Comparison of ENCODE assay signal across 18 cellular contexts in genomic region chr9:113503613-113504230, GRCh38. TPM values are rescaled to one million over a fixed set of nuclear protein-coding genes. Genes with fewer than 3 reads are reported as not detected.
DNase-seq lines count a peak whose midpoint lies in the region; ATAC-seq, FAIRE-seq and TF ChIP-seq lines count a peak whose summit lies in the region.
"Had no signal": no experiment of that assay in that cellular context is flagged by ENCODE, and none has a peak within 500 bp of the region (broad histone marks: within the 10 kb centered on the region; RNA-seq: fewer than 3 reads in every experiment).

No MANE protein-coding gene starts in this region.

- H3K79me2 ChIP-seq in astrocyte (ENCODE audit: insufficient read depth, low read length) = no peaks in the 10 kb centered on the region

- no peaks in the 10 kb centered on the region for H4K20me1 ChIP-seq in astrocyte (ENCODE audit: insufficient read depth, low read length)

- peaks cover 5% of the 10 kb centered on the region for H3K4me1 ChIP-seq in astrocyte (ENCODE audit: insufficient read depth, low read length)
- no peaks in the 10 kb centered on the region for H3K4me1 ChIP-seq in endodermal cell (ENCODE audit: control insufficient read depth, insufficient read depth, low read length)
- peaks cover 44% of the 10 kb centered on the region for H3K4me1 ChIP-seq in mesodermal cell (ENCODE audit: control insufficient read depth, insufficient read depth, low read length, poor library complexity, severe bottlenecking)
- H3K4me1 ChIP-seq in stomach smooth muscle (ENCODE audit: control insufficient read depth, insufficient read depth, low read length) = peaks cover 11% of the 10 kb centered on the region
- H3K4me1 ChIP-seq: prostate gland had no signal

- H3K4me3 Mint-ChIP-seq in astrocyte (ENCODE audit: unreplicated experiment) = no peak overlapping the region
- no peak overlapping the region for H3K4me3 Mint-ChIP-seq in endodermal cell
- H3K4me3 Mint-ChIP-seq: stimulated activated naive CD8-positive, alpha-beta T cell treated with anti-CD3 and anti-CD28 coated beads, Interleukin-15, Interleukin-2, amounts not matched to agents 100 ng/mL and 50 ng/mL, for 24 hours had no signal

- H3K36me3 ChIP-seq in astrocyte (ENCODE audit: insufficient read depth, low read length) = no peaks in the 10 kb centered on the region
- no peaks in the 10 kb centered on the region for H3K36me3 ChIP-seq in endodermal cell (ENCODE audit: control insufficient read depth, insufficient read depth, low read length)
- no peaks in the 10 kb centered on the region for H3K36me3 ChIP-seq in mesodermal cell (ENCODE audit: control insufficient read depth, insufficient read depth, low read length)
- peaks cover 31 to 47% of the 10 kb centered on the region in 2 donors for H3K36me3 ChIP-seq in stomach smooth muscle (ENCODE audit: control insufficient read depth in 2 of 2, insufficient read depth in 2 of 2, low read length in 2 of 2)
- H3K36me3 ChIP-seq: prostate gland, WERI-Rb-1 had no signal

- FAIRE-seq in astrocyte (lab: Jason Lieb, UNC) = no peak
- FAIRE-seq: endometrium had no signal

- no peak overlapping the region for H3K9ac ChIP-seq in astrocyte (ENCODE audit: low read length)
- H3K9ac ChIP-seq in endodermal cell (ENCODE audit: extremely low read depth, low read length, poor library complexity, severe bottlenecking) = no peak overlapping the region
- no peak overlapping the region for H3K9ac ChIP-seq in stomach smooth muscle (ENCODE audit: low read length in 2 of 2)

- no peak overlapping the region for H3K27ac ChIP-seq in astrocyte (ENCODE audit: low read depth, low read length)
- H3K27ac ChIP-seq in endodermal cell (ENCODE audit: low read depth, low read length) = no peak overlapping the region
- H3K27ac ChIP-seq in mesodermal cell (ENCODE audit: low read depth, low read length, severe bottlenecking) = peak overlapping the region; percentile 33
- peak overlapping the region; percentile 18 for H3K27ac ChIP-seq in stomach smooth muscle (ENCODE audit: low read length)
- H3K27ac ChIP-seq: HL-60, prostate gland, WERI-Rb-1 had no signal

- H3K27me3 Mint-ChIP-seq in astrocyte (ENCODE audit: low read depth, unreplicated experiment) = peaks cover 15% of the 10 kb centered on the region
- H3K27me3 Mint-ChIP-seq in endodermal cell (ENCODE audit: insufficient read depth) = no peaks in the 10 kb centered on the region
- H3K27me3 Mint-ChIP-seq: stimulated activated naive CD8-positive, alpha-beta T cell treated with anti-CD3 and anti-CD28 coated beads, Interleukin-15, Interleukin-2, amounts not matched to agents 100 ng/mL and 50 ng/mL, for 24 hours had no signal

- peak overlapping the region; percentile 87 for H3K27ac Mint-ChIP-seq in astrocyte (ENCODE audit: unreplicated experiment)
- peak overlapping the region; percentile 60 for H3K27ac Mint-ChIP-seq in endodermal cell
- H3K27ac Mint-ChIP-seq: stimulated activated naive CD8-positive, alpha-beta T cell treated with anti-CD3 and anti-CD28 coated beads, Interleukin-15, Interleukin-2, amounts not matched to agents 100 ng/mL and 50 ng/mL, for 24 hours had no signal

- peak overlapping the region; percentile 73 for H2AFZ ChIP-seq in astrocyte (ENCODE audit: low read depth, low read length)

- TF ChIP-seq CTCF in astrocyte (IDR thresholded peaks at IDR 0.05; ENCODE audit: insufficient read depth, low read depth, low read length) (no peak), endodermal cell (conservative IDR thresholded peaks at IDR 0.05) (no peak)

- DNase-seq in astrocyte (ENCODE audit: low read depth) (no peak), endodermal cell (no peak), NCI-H1417 (lab: John Stamatoyannopoulos, UW) (no peak), NCI-H1694 (lab: John Stamatoyannopoulos, UW) (no peak)
- DNase-seq: activated T-cell treated with anti-CD3 and anti-CD28 coated beads for 4 hours; C1 segment of cervical spinal cord; H7; head of caudate nucleus; NCI-H2081 treated with DMSO at 0.1 percent for 48 hours; stimulated activated CD4-positive, alpha-beta T cell treated with anti-CD3 and anti-CD28 coated beads, Interleukin-4, amount 100 ng/mL, for 4 hours; WERI-Rb-1 had no signal

- WGBS in endodermal cell (ENCODE audit: insufficient coverage in 1 of 2, insufficient read length in 1 of 2), 2 experiments = 82 to 89% methylated on average over 5 to 10 of the region's 10 CpGs
- WGBS in mesodermal cell (ENCODE audit: insufficient coverage in 2 of 2), 2 experiments = 80 to 83% methylated on average over 8 to 9 of the region's 10 CpGs

- H3K27me3 ChIP-seq in astrocyte (ENCODE audit: insufficient read depth, low read length) = no peaks in the 10 kb centered on the region
- no peaks in the 10 kb centered on the region for H3K27me3 ChIP-seq in endodermal cell (ENCODE audit: control insufficient read depth, insufficient read depth, low read length, poor library complexity, severe bottlenecking)
- H3K27me3 ChIP-seq in stomach smooth muscle (ENCODE audit: control insufficient read depth in 1 of 2, insufficient read depth in 2 of 2, low read length in 2 of 2) = no peaks in the 10 kb centered on the region

- no peak for ATAC-seq in GM21515 (IDR thresholded peaks at IDR 0.05; ENCODE audit: unreplicated experiment)

- H3K4me1 Mint-ChIP-seq in astrocyte (ENCODE audit: low read depth, unreplicated experiment) = peaks cover 16% of the 10 kb centered on the region
- H3K4me1 Mint-ChIP-seq in endodermal cell = peaks cover 30% of the 10 kb centered on the region

- H3K9me3 ChIP-seq in astrocyte (ENCODE audit: insufficient read depth, low read depth, low read length) = no peaks in the 10 kb centered on the region
- no peaks in the 10 kb centered on the region for H3K9me3 ChIP-seq in endodermal cell (ENCODE audit: control insufficient read depth, low read length)
- H3K9me3 ChIP-seq in mesodermal cell (ENCODE audit: control insufficient read depth, low read length) = no peaks in the 10 kb centered on the region
- no peaks in the 10 kb centered on the region for H3K9me3 ChIP-seq in stomach smooth muscle (ENCODE audit: control insufficient read depth in 2 of 2, low read length in 2 of 2)
- H3K9me3 ChIP-seq: prostate gland had no signal

- H3K9me3 Mint-ChIP-seq in astrocyte (ENCODE audit: unreplicated experiment) (no peaks in the 10 kb centered on the region), endodermal cell (no peaks in the 10 kb centered on the region)
- H3K9me3 Mint-ChIP-seq: stimulated activated naive CD8-positive, alpha-beta T cell treated with anti-CD3 and anti-CD28 coated beads, Interleukin-15, Interleukin-2, amounts not matched to agents 100 ng/mL and 50 ng/mL, for 24 hours had no signal

- H3K36me3 Mint-ChIP-seq in astrocyte (ENCODE audit: low read depth, unreplicated experiment) = no peaks in the 10 kb centered on the region
- H3K36me3 Mint-ChIP-seq in endodermal cell (ENCODE audit: low read depth) = no peaks in the 10 kb centered on the region

- no peak overlapping the region for H3K4me3 ChIP-seq in astrocyte (ENCODE audit: insufficient read depth, low read depth, low read length)
- H3K4me3 ChIP-seq in endodermal cell (ENCODE audit: low read length) = no peak overlapping the region
- H3K4me3 ChIP-seq in mesodermal cell (ENCODE audit: extremely low read depth, insufficient read depth, low read length, poor library complexity, severe bottlenecking) = peak overlapping the region; percentile 22
- peak overlapping the region in 1 of 2 donors; percentile 40 for H3K4me3 ChIP-seq in stomach smooth muscle (ENCODE audit: low read length in 2 of 2)
- H3K4me3 ChIP-seq: prostate gland had no signal

- peak overlapping the region; percentile 48 for H3K4me2 ChIP-seq in astrocyte (ENCODE audit: low read length)

RNA-seq across cellular contexts. Expression of gene RGS3, which starts 40.2 kb away (rescaled TPM):
- total RNA-seq in astrocyte (92.5 and 106 TPM in 2 replicates), endodermal cell (10 to 100 TPM; 20.7 to 40.3 TPM)
- 40.4 TPM for polyA plus RNA-seq in endodermal cell (2013, experiment 1 of 2)
- 38.4 TPM for polyA plus RNA-seq in endodermal cell (2013, experiment 2 of 2)
- polyA plus RNA-seq in mesodermal cell (2013, experiment 1 of 2) = 125 TPM
- polyA plus RNA-seq in mesodermal cell (2013, experiment 2 of 2) = 96.4 TPM

Comparison
In these comparisons a context has a peak if more than half of its experiments do, and no peak if none do; other contexts are left out.
1. H3K27ac ChIP-seq: peak in mesodermal cell (single experiment) and stomach smooth muscle (single experiment); none in astrocyte (single experiment) and endodermal cell (single experiment).